ENCODE assay signal across 14 cellular contexts in the genomic region with DNA sequence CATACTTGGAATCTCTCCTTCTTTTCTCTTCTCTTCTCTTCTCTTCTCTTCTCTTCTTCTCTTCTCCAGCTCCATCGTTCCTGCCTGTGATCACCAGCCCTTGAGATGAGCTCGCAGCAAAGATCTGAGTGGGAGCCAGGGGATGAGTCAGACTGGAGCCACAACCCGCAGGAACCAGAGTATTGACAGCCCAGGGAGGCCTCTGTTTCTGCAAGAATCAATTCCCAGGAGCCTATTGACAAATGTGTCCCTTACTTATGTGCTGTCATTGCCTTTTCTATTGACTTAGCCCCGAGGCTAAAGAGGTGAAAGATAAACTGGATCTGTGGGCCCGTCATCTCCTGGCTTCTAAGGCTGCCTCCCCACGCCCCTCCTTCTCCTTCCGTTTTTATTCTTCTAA. TPM values are rescaled to one million over a fixed set of nuclear protein-coding genes. Genes with fewer than 3 reads are reported as not detected.
DNase-seq lines count a peak whose midpoint lies in the region; ATAC-seq, FAIRE-seq and TF ChIP-seq lines count a peak whose summit lies in the region.
"Had no signal": no experiment of that assay in that cellular context is flagged by ENCODE, and none has a peak within 500 bp of the region (broad histone marks: within the 10 kb centered on the region; RNA-seq: fewer than 3 reads in every experiment).

No MANE protein-coding gene starts in this region.

- peak overlapping the region; percentile 91 for H3K27ac Mint-ChIP-seq in progenitor cell of endocrine pancreas
- no peak overlapping the region for H3K27ac Mint-ChIP-seq in activated naive CD4-positive, alpha-beta T cell treated with anti-CD3 and anti-CD28 coated beads, Interleukin-2, amount 50 U/mL, for 72 hours
- H3K27ac Mint-ChIP-seq in stimulated activated naive B cell treated with anti-CD40 and anti-IgM and Interleukin-4, amounts not matched to agents 10 μg/mL and 1 μg/mL and 100 μg/mL, for 72 hours: no peak overlapping the region
- no peak overlapping the region for H3K27ac Mint-ChIP-seq in activated CD4-positive, alpha-beta T cell treated with anti-CD3 and anti-CD28 coated beads, Interleukin-2, amount 10 ng/mL, durations not matched to agents 24 days and 14 days
- H3K27ac Mint-ChIP-seq: activated T-cell treated with anti-CD3 and anti-CD28 coated beads, Interleukin-2, amount 50 U/mL, for 72 hours; naive B cell; T-helper 1 cell treated with Interleukin-12 subunit alpha and Interleukin-12 subunit beta and Interleukin-4 antibody, amounts not matched to agents 30 μg/mL and 1 μg/mL, for 36 hours had no signal

- CTCF ChIA-PET in endothelial cell of umbilical vein (lab: Charles Lee): interaction anchor here (0.7 to 2.1 kb wide), 4 partner anchors 11 to 24 kb away, joined by 3 to 14 read pairs (median 3); no protein-coding TSS in a partner anchor

- intact Hi-C loops in endothelial cell of umbilical vein (cut with micrococcal nuclease): no loop called here
- intact Hi-C loops in activated CD4-positive, alpha-beta T cell treated with anti-CD3 and anti-CD28 coated beads, Interleukin-2, amount 10 ng/mL, durations not matched to agents 24 days and 14 days (cut with micrococcal nuclease): no loop called here

- no peak overlapping the region for H2AFZ ChIP-seq in endothelial cell of umbilical vein (ENCODE audit: low read depth, low read length)

- no peak for ATAC-seq in activated naive CD4-positive, alpha-beta T cell treated with anti-CD3 and anti-CD28 coated beads, Interleukin-2, amount 50 U/mL, for 72 hours
- ATAC-seq in stimulated activated naive B cell treated with anti-CD40 and anti-IgM and Interleukin-4, amounts not matched to agents 10 μg/mL and 1 μg/mL and 100 μg/mL, for 72 hours (replicated peaks): no peak

- dilution Hi-C loops in endothelial cell of umbilical vein (cut with MboI; ENCODE audit: extremely low pct_ligation_motif_present, low sequenced_read_pairs): no loop called here

- POLR2A ChIA-PET in endothelial cell of umbilical vein (lab: Charles Lee): no interaction called here

- no peaks in the 10 kb centered on the region for H3K36me3 ChIP-seq in endothelial cell of umbilical vein (ENCODE audit: control insufficient read depth in 2 of 2, extremely low read depth in 1 of 2, insufficient read depth in 2 of 2, low read length in 2 of 2)

- peaks cover 52% of the 10 kb centered on the region for H3K4me1 Mint-ChIP-seq in progenitor cell of endocrine pancreas (ENCODE audit: low read depth)
- no peaks in the 10 kb centered on the region for H3K4me1 Mint-ChIP-seq in stimulated activated naive B cell treated with anti-CD40 and anti-IgM and Interleukin-4, amounts not matched to agents 10 μg/mL and 1 μg/mL and 100 μg/mL, for 72 hours
- no peaks in the 10 kb centered on the region for H3K4me1 Mint-ChIP-seq in activated CD4-positive, alpha-beta T cell treated with anti-CD3 and anti-CD28 coated beads, Interleukin-2, amount 10 ng/mL, durations not matched to agents 24 days and 14 days
- H3K4me1 Mint-ChIP-seq: central memory CD8-positive, alpha-beta T cell; naive B cell had no signal

- H3K9me3 Mint-ChIP-seq in progenitor cell of endocrine pancreas (ENCODE audit: low read depth): no peaks in the 10 kb centered on the region
- peaks cover 0 to 4% of the 10 kb centered on the region in 2 donors for H3K9me3 Mint-ChIP-seq in activated naive CD4-positive, alpha-beta T cell treated with anti-CD3 and anti-CD28 coated beads, Interleukin-2, amount 50 U/mL, for 72 hours
- no peaks in the 10 kb centered on the region for H3K9me3 Mint-ChIP-seq in stimulated activated naive B cell treated with anti-CD40 and anti-IgM and Interleukin-4, amounts not matched to agents 10 μg/mL and 1 μg/mL and 100 μg/mL, for 72 hours
- H3K9me3 Mint-ChIP-seq in activated CD4-positive, alpha-beta T cell treated with anti-CD3 and anti-CD28 coated beads, Interleukin-2, amount 10 ng/mL, durations not matched to agents 24 days and 14 days: no peaks in the 10 kb centered on the region
- H3K9me3 Mint-ChIP-seq: activated T-cell treated with anti-CD3 and anti-CD28 coated beads, Interleukin-2, amount 50 U/mL, for 72 hours; central memory CD8-positive, alpha-beta T cell; T-helper 1 cell treated with Interleukin-12 subunit alpha and Interleukin-12 subunit beta and Interleukin-4 antibody, amounts not matched to agents 30 μg/mL and 1 μg/mL, for 36 hours had no signal

- H3K9me3 ChIP-seq in endothelial cell of umbilical vein (replicated peaks; ENCODE audit: control insufficient read depth, insufficient read depth, low read length): no peaks in the 10 kb centered on the region

- TF ChIP-seq POLR2A in endothelial cell of umbilical vein (IDR thresholded peaks at IDR 0.05; ENCODE audit: low read depth, low read length): no peak

- peak; percentile 64 for FAIRE-seq in endothelial cell of umbilical vein (lab: Jason Lieb, UNC)

- H3K36me3 Mint-ChIP-seq in progenitor cell of endocrine pancreas (ENCODE audit: insufficient read depth): no peaks in the 10 kb centered on the region
- H3K36me3 Mint-ChIP-seq in activated naive CD4-positive, alpha-beta T cell treated with anti-CD3 and anti-CD28 coated beads, Interleukin-2, amount 50 U/mL, for 72 hours: no peaks in the 10 kb centered on the region
- H3K36me3 Mint-ChIP-seq in stimulated activated naive B cell treated with anti-CD40 and anti-IgM and Interleukin-4, amounts not matched to agents 10 μg/mL and 1 μg/mL and 100 μg/mL, for 72 hours: no peaks in the 10 kb centered on the region
- no peaks in the 10 kb centered on the region for H3K36me3 Mint-ChIP-seq in activated CD4-positive, alpha-beta T cell treated with anti-CD3 and anti-CD28 coated beads, Interleukin-2, amount 10 ng/mL, durations not matched to agents 24 days and 14 days (ENCODE audit: low read depth)
- H3K36me3 Mint-ChIP-seq: naive B cell had no signal

- H3K4me2 ChIP-seq in endothelial cell of umbilical vein (ENCODE audit: insufficient read depth, low read length): no peak overlapping the region

- no peak overlapping the region for H3K4me3 Mint-ChIP-seq in progenitor cell of endocrine pancreas (ENCODE audit: low read depth)
- H3K4me3 Mint-ChIP-seq in stimulated activated naive B cell treated with anti-CD40 and anti-IgM and Interleukin-4, amounts not matched to agents 10 μg/mL and 1 μg/mL and 100 μg/mL, for 72 hours: no peak overlapping the region
- no peak overlapping the region for H3K4me3 Mint-ChIP-seq in activated CD4-positive, alpha-beta T cell treated with anti-CD3 and anti-CD28 coated beads, Interleukin-2, amount 10 ng/mL, durations not matched to agents 24 days and 14 days
- H3K4me3 Mint-ChIP-seq: activated T-cell treated with anti-CD3 and anti-CD28 coated beads, Interleukin-2, amount 50 U/mL, for 72 hours; central memory CD8-positive, alpha-beta T cell; naive B cell; T-helper 1 cell treated with Interleukin-12 subunit alpha and Interleukin-12 subunit beta and Interleukin-4 antibody, amounts not matched to agents 30 μg/mL and 1 μg/mL, for 36 hours had no signal

- H3K9me1 ChIP-seq in endothelial cell of umbilical vein (replicated peaks; ENCODE audit: control insufficient read depth, extremely low read depth, insufficient read depth, low read length): no peaks in the 10 kb centered on the region

- no peak overlapping the region for H3K4me3 ChIP-seq in endothelial cell of umbilical vein (replicated peaks in 1 of 3; ENCODE audit: insufficient read depth in 1 of 3, low read depth in 1 of 3, low read length in 3 of 3)

- peak; percentile 46 for DNase-seq in GM04504 (ENCODE audit: low read depth)
- DNase-seq in OCI-M1 (lab: John Stamatoyannopoulos, UW): peak; percentile 53
- DNase-seq in endothelial cell of umbilical vein (ENCODE audit: low read depth, low spot score): no peak
- no peak for DNase-seq in progenitor cell of endocrine pancreas (ENCODE audit: low spot score, unreplicated experiment)
- DNase-seq in activated naive CD4-positive, alpha-beta T cell treated with anti-CD3 and anti-CD28 coated beads, Interleukin-2, amount 50 U/mL, for 72 hours (ENCODE audit: low spot score in 2 of 2): no peak
- DNase-seq in mesenteric fat pad (ENCODE audit: low spot score): no peak
- no peak for DNase-seq in stimulated activated naive B cell treated with anti-CD40 and anti-IgM and Interleukin-4, amounts not matched to agents 10 μg/mL and 1 μg/mL and 100 μg/mL, for 72 hours
- DNase-seq in activated CD4-positive, alpha-beta T cell treated with anti-CD3 and anti-CD28 coated beads, Interleukin-2, amount 10 ng/mL, durations not matched to agents 24 days and 14 days: no peak
- DNase-seq: activated T-cell treated with anti-CD3 and anti-CD28 coated beads, Interleukin-2, amount 50 U/mL, for 72 hours; naive B cell; NCI-H82; stimulated activated CD4-positive, alpha-beta T cell treated with anti-CD3 and anti-CD28 coated beads, Interleukin-12 subunit alpha, Interleukin-12 subunit beta, amount 100 ng/mL, for 4 hours had no signal

- TF ChIP-seq CTCF in endothelial cell of umbilical vein (IDR thresholded peaks at IDR 0.05; ENCODE audit: extremely low read depth in 1 of 2, insufficient read depth in 1 of 2, low read depth in 1 of 2, low read length in 2 of 2): no peak
- TF ChIP-seq CTCF in progenitor cell of endocrine pancreas (IDR thresholded peaks at IDR 0.05; ENCODE audit: unreplicated experiment): no peak

- no TSS peak for BruUV-seq in endothelial cell of umbilical vein (replicated peaks; lab: Mats Ljungman, UMichigan)

- H3K4me1 ChIP-seq in endothelial cell of umbilical vein (ENCODE audit: control insufficient read depth, extremely low read depth, insufficient read depth, low read length): no peaks in the 10 kb centered on the region

- no peaks in the 10 kb centered on the region for H3K27me3 ChIP-seq in endothelial cell of umbilical vein (ENCODE audit: control insufficient read depth in 2 of 2, insufficient read depth in 2 of 2, low read length in 2 of 2)

- no peaks in the 10 kb centered on the region for H4K20me1 ChIP-seq in endothelial cell of umbilical vein (replicated peaks; ENCODE audit: control insufficient read depth, extremely low read depth, insufficient read depth, low read length)

- no peak overlapping the region for H3K9ac ChIP-seq in endothelial cell of umbilical vein (replicated peaks; ENCODE audit: extremely low read depth, insufficient read depth, low read length)

- no peak overlapping the region for H3K27ac ChIP-seq in endothelial cell of umbilical vein (ENCODE audit: insufficient read depth, low read depth, low read length)

- H3K27me3 Mint-ChIP-seq in progenitor cell of endocrine pancreas: no peaks in the 10 kb centered on the region
- H3K27me3 Mint-ChIP-seq in stimulated activated naive B cell treated with anti-CD40 and anti-IgM and Interleukin-4, amounts not matched to agents 10 μg/mL and 1 μg/mL and 100 μg/mL, for 72 hours: peaks cover 9 to 13% of the 10 kb centered on the region in 2 donors
- H3K27me3 Mint-ChIP-seq in activated CD4-positive, alpha-beta T cell treated with anti-CD3 and anti-CD28 coated beads, Interleukin-2, amount 10 ng/mL, durations not matched to agents 24 days and 14 days: peaks cover 3% of the 10 kb centered on the region
- H3K27me3 Mint-ChIP-seq: naive B cell had no signal

- no peaks in the 10 kb centered on the region for H3K79me2 ChIP-seq in endothelial cell of umbilical vein (ENCODE audit: control insufficient read depth, insufficient read depth, low read length)

RNA-seq across cellular contexts. Expression of gene HABP2, which starts 13.1 kb away (rescaled TPM):
- total RNA-seq in endothelial cell of umbilical vein (not detected in 2 replicates), progenitor cell of endocrine pancreas (112 and 133 TPM in 2 replicates), mesenteric fat pad (not detected)
- 0.04 TPM in 1 of 2 replicates, not detected in the other for polyA plus RNA-seq in endothelial cell of umbilical vein
- not detected in 2 replicates for polyA plus RNA-seq in endothelial cell of umbilical vein (2011; cell fraction: cytosol; rRNA removed)
- polyA plus RNA-seq in endothelial cell of umbilical vein (2011; cell fraction: nucleus; rRNA removed): not detected in 2 replicates
- not detected in 2 replicates for polyA plus RNA-seq in endothelial cell of umbilical vein (2012)
- not detected in 2 replicates for polyA minus RNA-seq in endothelial cell of umbilical vein
- not detected for polyA minus RNA-seq in endothelial cell of umbilical vein (2011; cell fraction: cytosol; rRNA and poly(A)+ RNA removed)
- not detected in 2 replicates for polyA minus RNA-seq in endothelial cell of umbilical vein (2011; cell fraction: nucleus; rRNA and poly(A)+ RNA removed)
- not detected for total RNA-seq in activated naive CD4-positive, alpha-beta T cell treated with anti-CD3 and anti-CD28 coated beads, Interleukin-2, amount 50 U/mL, for 72 hours
- total RNA-seq in activated CD4-positive, alpha-beta T cell treated with anti-CD3 and anti-CD28 coated beads, Interleukin-2, amount 10 ng/mL, durations not matched to agents 24 days and 14 days: not detected in 2 replicates
- total RNA-seq: activated T-cell treated with anti-CD3 and anti-CD28 coated beads, Interleukin-2, amount 50 U/mL, for 72 hours had no signal

Comparison
In these comparisons a context has a peak if more than half of its experiments do, and no peak if none do; other contexts are left out.
1. DNase-seq: peak in GM04504 (single experiment) and OCI-M1 (single experiment); none in endothelial cell of umbilical vein (single experiment), progenitor cell of endocrine pancreas (single experiment), activated naive CD4-positive, alpha-beta T cell treated with anti-CD3 and anti-CD28 coated beads, Interleukin-2, amount 50 U/mL, for 72 hours (0 of 2), mesenteric fat pad (single experiment), stimulated activated naive B cell treated with anti-CD40 and anti-IgM and Interleukin-4, amounts not matched to agents 10 μg/mL and 1 μg/mL and 100 μg/mL, for 72 hours (single experiment) and activated CD4-positive, alpha-beta T cell treated with anti-CD3 and anti-CD28 coated beads, Interleukin-2, amount 10 ng/mL, durations not matched to agents 24 days and 14 days (single experiment).
2. RNA of gene HABP2, which starts 13.1 kb away (total RNA-seq): 112 to 133 TPM in progenitor cell of endocrine pancreas; not detected in endothelial cell of umbilical vein, not detected in activated naive CD4-positive, alpha-beta T cell treated with anti-CD3 and anti-CD28 coated beads, Interleukin-2, amount 50 U/mL, for 72 hours, not detected in mesenteric fat pad (single experiment) and not detected in activated CD4-positive, alpha-beta T cell treated with anti-CD3 and anti-CD28 coated beads, Interleukin-2, amount 10 ng/mL, durations not matched to agents 24 days and 14 days; every median in the first group is over 100 times any median in the second.